In genomic region chr11:117488996-117489952, GRCh38 we compare ENCODE assay signal across 19 cellular contexts.
A peak's percentile ranks its signal among the peaks of the same experiment; 100 is the strongest.
DNase-seq lines count a peak whose midpoint lies in the region; ATAC-seq and TF ChIP-seq lines count a peak whose summit lies in the region.
"Had no signal": no experiment of that assay in that cellular context is flagged by ENCODE, and none has a peak within 500 bp of the region (broad histone marks: within the 10 kb centered on the region; RNA-seq: fewer than 3 reads in every experiment).

No MANE protein-coding gene starts in this region.

- H3K4me3 Mint-ChIP-seq in T-helper 17 cell: peak overlapping the region; percentile 33
- no peak overlapping the region for H3K4me3 Mint-ChIP-seq in stimulated activated naive CD8-positive, alpha-beta T cell treated with anti-CD3 and anti-CD28 coated beads, Interleukin-15, amount 100 ng/mL, for 72 hours
- H3K4me3 Mint-ChIP-seq: CD4-positive, alpha-beta memory T cell; HFFc6 had no signal

- no peaks in the 10 kb centered on the region for H3K79me1 ChIP-seq in mesendoderm (ENCODE audit: low read length)

- H3K27ac Mint-ChIP-seq in T-helper 17 cell: no peak overlapping the region
- H3K27ac Mint-ChIP-seq in stimulated activated naive CD8-positive, alpha-beta T cell treated with anti-CD3 and anti-CD28 coated beads, Interleukin-15, amount 100 ng/mL, for 72 hours: peak overlapping the region in 1 of 2 donors; percentile 30
- H3K27ac Mint-ChIP-seq: CD4-positive, alpha-beta memory T cell; HFFc6 had no signal

- peak overlapping the region; percentile 27 for H2AK5ac ChIP-seq in mesendoderm (ENCODE audit: low read length)

- H3K27me3 Mint-ChIP-seq in T-helper 17 cell: peaks cover 62% of the 10 kb centered on the region
- peaks cover 29% of the 10 kb centered on the region for H3K27me3 Mint-ChIP-seq in stimulated activated naive CD8-positive, alpha-beta T cell treated with anti-CD3 and anti-CD28 coated beads, Interleukin-15, amount 100 ng/mL, for 72 hours

- no peak overlapping the region for H3K4me2 ChIP-seq in mesendoderm (ENCODE audit: low read length)

- POLR2A ChIA-PET in HEK293T (lab: Yijun Ruan, JAX): no interaction called here

- H4K5ac ChIP-seq in mesendoderm (ENCODE audit: low read length): no peak overlapping the region

- H3K4me1 Mint-ChIP-seq in T-helper 17 cell: peaks cover 5% of the 10 kb centered on the region
- H3K4me1 Mint-ChIP-seq in stimulated activated naive CD8-positive, alpha-beta T cell treated with anti-CD3 and anti-CD28 coated beads, Interleukin-15, amount 100 ng/mL, for 72 hours: peaks cover 5% of the 10 kb centered on the region
- H3K4me1 Mint-ChIP-seq: CD4-positive, alpha-beta memory T cell had no signal

- peaks cover 0 to 8% of the 10 kb centered on the region in 2 donors for H3K9me3 Mint-ChIP-seq in stimulated activated naive CD8-positive, alpha-beta T cell treated with anti-CD3 and anti-CD28 coated beads, Interleukin-15, amount 100 ng/mL, for 72 hours
- H3K9me3 Mint-ChIP-seq: HFFc6 had no signal

- H3K4me1 ChIP-seq in mesendoderm (ENCODE audit: control insufficient read depth, low read depth, low read length): peaks cover 13% of the 10 kb centered on the region
- H3K4me1 ChIP-seq: Peyer's patch, SJCRH30 had no signal

- no peak overlapping the region for H2BK5ac ChIP-seq in mesendoderm (ENCODE audit: low read length)

- CTCF ChIA-PET in HEK293T (lab: Yijun Ruan, JAX): no interaction called here

- H3K27me3 ChIP-seq in mesendoderm (ENCODE audit: insufficient read depth, low read length, poor library complexity): no peaks in the 10 kb centered on the region
- H3K27me3 ChIP-seq: Peyer's patch, SJCRH30 had no signal

- H3K79me2 ChIP-seq in mesendoderm (ENCODE audit: control insufficient read depth, insufficient read depth, low read length): no peaks in the 10 kb centered on the region

- no peak overlapping the region for H4K8ac ChIP-seq in mesendoderm (ENCODE audit: low read depth, low read length)

- H3K56ac ChIP-seq in mesendoderm (ENCODE audit: low read length): peak overlapping the region; percentile 64

- H3K18ac ChIP-seq in mesendoderm (ENCODE audit: low read length): no peak overlapping the region

- no peaks in the 10 kb centered on the region for H3K9me3 ChIP-seq in T-helper 17 cell (ENCODE audit: control insufficient read depth, low read length, poor library complexity, severe bottlenecking)
- H3K9me3 ChIP-seq: Peyer's patch, SJCRH30 had no signal

- H3K36me3 Mint-ChIP-seq in T-helper 17 cell (ENCODE audit: low read depth): no peaks in the 10 kb centered on the region
- H3K36me3 Mint-ChIP-seq: CD4-positive, alpha-beta memory T cell had no signal

- no peak overlapping the region for H3K4ac ChIP-seq in mesendoderm (ENCODE audit: low read depth, low read length)

- H2BK120ac ChIP-seq in mesendoderm (ENCODE audit: low read depth, low read length): no peak overlapping the region

- no peak overlapping the region for H3K4me3 ChIP-seq in mesendoderm (ENCODE audit: low read length)
- H3K4me3 ChIP-seq: Peyer's patch, SJCRH30 had no signal

- no peak overlapping the region for H3K9ac ChIP-seq in mesendoderm (ENCODE audit: low read length)

- H3K27ac ChIP-seq in mesendoderm (ENCODE audit: low read depth, low read length): no peak overlapping the region
- H3K27ac ChIP-seq: HL-60, Peyer's patch, SJCRH30 had no signal

- WGBS in mesendoderm (ENCODE audit: extremely low coverage, insufficient coverage, low lambda C conversion rate): no CpG with 5 or more reads among the region's 14 CpGs

- no peak overlapping the region for H2BK15ac ChIP-seq in mesendoderm (replicated peaks; ENCODE audit: low read depth)

- peak overlapping the region; percentile 30 for H3K23ac ChIP-seq in mesendoderm (ENCODE audit: low read length)

- DNase-seq in NCI-H82 treated with DMSO at 0.1 percent for 48 hours (lab: John Stamatoyannopoulos, UW; ENCODE audit: unreplicated experiment): peak; percentile 25
- no peak for DNase-seq in T-helper 17 cell
- DNase-seq in mesendoderm: no peak
- DNase-seq in stimulated activated naive CD8-positive, alpha-beta T cell treated with anti-CD3 and anti-CD28 coated beads, Interleukin-15, amount 100 ng/mL, for 72 hours: no peak
- DNase-seq in NCI-H2227 treated with DMSO at 0.1 percent for 48 hours (lab: John Stamatoyannopoulos, UW): no peak
- no peak for DNase-seq in HEK293T (ENCODE audit: extremely low spot score)
- DNase-seq in NCI-H748 treated with DMSO at 0.1 percent for 48 hours (lab: John Stamatoyannopoulos, UW): no peak
- DNase-seq: CD4-positive, alpha-beta memory T cell; HFFc6; MM.1S; NCI-H1048; NCI-H1417 treated with DMSO at 0.1 percent for 48 hours; NCI-H187; NK-92 treated with Interleukin-12 subunit alpha and Interleukin-12 subunit beta, amount 100 ng/mL, for 24 hours; Peyer's patch; SJCRH30 had no signal

- no peak for ATAC-seq in T-helper 17 cell
- ATAC-seq in stimulated activated naive CD8-positive, alpha-beta T cell treated with anti-CD3 and anti-CD28 coated beads, Interleukin-15, amount 100 ng/mL, for 72 hours: peak; percentile 30
- ATAC-seq in GM18858 (IDR thresholded peaks at IDR 0.05; ENCODE audit: unreplicated experiment): no peak
- ATAC-seq: HepG2 had no signal

- no peaks in the 10 kb centered on the region for H3K36me3 ChIP-seq in mesendoderm (ENCODE audit: control insufficient read depth, insufficient read depth, low read length)
- H3K36me3 ChIP-seq: Peyer's patch, SJCRH30 had no signal

TF ChIP-seq in HEK293T, 16 proteins besides CTCF, POLR2A, EP300 and RAD21:
- TF ChIP-seq ARNT (IDR thresholded peaks at IDR 0.05): no peak
- no peak for TF ChIP-seq ELF4 (IDR thresholded peaks at IDR 0.05)
- no peak for TF ChIP-seq FOXA1 (IDR thresholded peaks at IDR 0.05)
- TF ChIP-seq ZNF384 (IDR thresholded peaks at IDR 0.05): no peak
- TF ChIP-seq LEF1 (IDR thresholded peaks at IDR 0.05; ENCODE audit: borderline replicate concordance): no peak
- TF ChIP-seq SP1 (IDR thresholded peaks at IDR 0.05): no peak
- no peak for TF ChIP-seq NFRKB (IDR thresholded peaks at IDR 0.05)
